Comparison of ENCODE assay signal across 17 cellular contexts in genomic region chr1:229098903-229099578, GRCh38.
A peak's percentile ranks its signal among the peaks of the same experiment; 100 is the strongest.
DNase-seq lines count a peak whose midpoint lies in the region; ATAC-seq and TF ChIP-seq lines count a peak whose summit lies in the region.
"Had no signal": no experiment of that assay in that cellular context is flagged by ENCODE, and none has a peak within 500 bp of the region (broad histone marks: within the 10 kb centered on the region; RNA-seq: fewer than 3 reads in every experiment).

No MANE protein-coding gene starts in this region.

- peak overlapping the region; percentile 41 for H2BK5ac ChIP-seq in mesendoderm (ENCODE audit: low read length)

- no peak overlapping the region for H4K5ac ChIP-seq in mesendoderm (ENCODE audit: low read length)

- H3K79me1 ChIP-seq in mesendoderm (ENCODE audit: low read length), result no peaks in the 10 kb centered on the region

- H2BK15ac ChIP-seq in mesendoderm (replicated peaks; ENCODE audit: low read depth), result no peak overlapping the region

- H3K27ac ChIP-seq in hepatocyte (peak overlapping the region; percentile 33), mesendoderm (ENCODE audit: low read depth, low read length) (no peak overlapping the region), tibial nerve (no peak overlapping the region)
- H3K27ac ChIP-seq: PC-9, SJSA1 had no signal

- H3K9me2 ChIP-seq in hepatocyte (replicated peaks; ENCODE audit: insufficient read depth), result no peaks in the 10 kb centered on the region

- H3K27me3 ChIP-seq in hepatocyte (no peaks in the 10 kb centered on the region), mesendoderm (ENCODE audit: insufficient read depth, low read length, poor library complexity) (no peaks in the 10 kb centered on the region), tibial nerve (no peaks in the 10 kb centered on the region)
- H3K27me3 ChIP-seq: SJSA1 had no signal

- no peak overlapping the region for H3K9ac ChIP-seq in mesendoderm (ENCODE audit: low read length)

- DNase-seq in NB4 (ENCODE audit: low read depth) (peak; percentile 36), hepatocyte (ENCODE audit: low spot score) (no peak), mesendoderm (peak; percentile 33), ureter (ENCODE audit: low spot score) (peak; percentile 25), tibial nerve (ENCODE audit: low spot score in 2 of 2) (no peak)
- DNase-seq: AML-193, COR-L47, DMS153, KBM-7, MV-4-11, NCI-H1436 treated with DMSO at 0.1 percent for 48 hours, NCI-H2029 treated with DMSO at 0.1 percent for 48 hours, NCI-H82, PC-9 had no signal

- TF ChIP-seq POLR2A in NB4 (IDR thresholded peaks at IDR 0.05; ENCODE audit: extremely low read depth, insufficient read length) (no peak), tibial nerve (IDR thresholded peaks at IDR 0.05) (no peak)

- H4K8ac ChIP-seq in mesendoderm (ENCODE audit: low read depth, low read length), result no peak overlapping the region

- WGBS in hepatocyte (ENCODE audit: low lambda C conversion rate, missing lambda C conversion rate), result 71% methylated on average over 8 of the region's 8 CpGs
- WGBS in mesendoderm (ENCODE audit: extremely low coverage, insufficient coverage, low lambda C conversion rate), result no CpG with 5 or more reads among the region's 8 CpGs
- 77 to 79% methylated on average over 8 of the region's 8 CpGs for WGBS in tibial nerve, 2 donors

- H3K4me2 ChIP-seq in hepatocyte (no peak overlapping the region), mesendoderm (ENCODE audit: low read length) (no peak overlapping the region)
- H3K4me2 ChIP-seq: PC-9 had no signal

- H3K36me3 ChIP-seq in hepatocyte (replicated peaks; ENCODE audit: insufficient read depth, low read depth) (no peaks in the 10 kb centered on the region), mesendoderm (ENCODE audit: control insufficient read depth, insufficient read depth, low read length) (no peaks in the 10 kb centered on the region), tibial nerve (no peaks in the 10 kb centered on the region)
- H3K36me3 ChIP-seq: SJSA1 had no signal

- H3K79me2 ChIP-seq in hepatocyte (no peaks in the 10 kb centered on the region), mesendoderm (ENCODE audit: control insufficient read depth, insufficient read depth, low read length) (no peaks in the 10 kb centered on the region)

- H2BK120ac ChIP-seq in mesendoderm (ENCODE audit: low read depth, low read length), result no peak overlapping the region

- H3K4ac ChIP-seq in mesendoderm (ENCODE audit: low read depth, low read length), result no peak overlapping the region

- TF ChIP-seq CTCF in NB4 (IDR thresholded peaks at IDR 0.05; ENCODE audit: low read depth, low read length), result no peak
- TF ChIP-seq CTCF in hepatocyte (IDR thresholded peaks at IDR 0.05; ENCODE audit: poor library complexity), result no peak
- no peak for TF ChIP-seq CTCF in tibial nerve (IDR thresholded peaks at IDR 0.05)

- H3K56ac ChIP-seq in mesendoderm (ENCODE audit: low read length), result peak overlapping the region; percentile 52

- no peak overlapping the region for H3K23ac ChIP-seq in mesendoderm (ENCODE audit: low read length)

- no peak overlapping the region for H2AK5ac ChIP-seq in mesendoderm (ENCODE audit: low read length)

- no peaks in the 10 kb centered on the region for H3K9me3 ChIP-seq in hepatocyte (ENCODE audit: low read depth)
- no peaks in the 10 kb centered on the region for H3K9me3 ChIP-seq in tibial nerve

- H3K4me3 ChIP-seq in NB4 (ENCODE audit: low read depth, low read length) (no peak overlapping the region), hepatocyte (no peak overlapping the region), mesendoderm (ENCODE audit: low read length) (no peak overlapping the region), tibial nerve (no peak overlapping the region)
- H3K4me3 ChIP-seq: PC-9, SJSA1 had no signal

- H4K20me1 ChIP-seq in hepatocyte (ENCODE audit: insufficient read depth, poor library complexity, severe bottlenecking), result no peaks in the 10 kb centered on the region

- no peak for TF ChIP-seq EP300 in tibial nerve (IDR thresholded peaks at IDR 0.05)

- H3K18ac ChIP-seq in mesendoderm (ENCODE audit: low read length), result no peak overlapping the region

- H3K4me1 ChIP-seq in hepatocyte (ENCODE audit: insufficient read depth), result peaks cover 21% of the 10 kb centered on the region
- H3K4me1 ChIP-seq in mesendoderm (ENCODE audit: control insufficient read depth, low read depth, low read length), result peaks cover 14% of the 10 kb centered on the region
- H3K4me1 ChIP-seq in tibial nerve, result peaks cover 0 to 19% (median 0%) of the 10 kb centered on the region in 4 donors

- no peak overlapping the region for H2AFZ ChIP-seq in hepatocyte
- H2AFZ ChIP-seq: PC-9 had no signal

- ATAC-seq in HG03520 (IDR thresholded peaks at IDR 0.05; ENCODE audit: unreplicated experiment) (no peak), HG02588 (IDR thresholded peaks at IDR 0.05; ENCODE audit: unreplicated experiment) (no peak)

Comparison
In these comparisons a context has a peak if more than half of its experiments do, and no peak if none do; other contexts are left out.
1. DNase-seq: peak in NB4 (single experiment), mesendoderm (single experiment) and ureter (single experiment); none in hepatocyte (single experiment) and tibial nerve (0 of 2).